17 cellular contexts compared by ENCODE assay signal in the genomic region with DNA sequence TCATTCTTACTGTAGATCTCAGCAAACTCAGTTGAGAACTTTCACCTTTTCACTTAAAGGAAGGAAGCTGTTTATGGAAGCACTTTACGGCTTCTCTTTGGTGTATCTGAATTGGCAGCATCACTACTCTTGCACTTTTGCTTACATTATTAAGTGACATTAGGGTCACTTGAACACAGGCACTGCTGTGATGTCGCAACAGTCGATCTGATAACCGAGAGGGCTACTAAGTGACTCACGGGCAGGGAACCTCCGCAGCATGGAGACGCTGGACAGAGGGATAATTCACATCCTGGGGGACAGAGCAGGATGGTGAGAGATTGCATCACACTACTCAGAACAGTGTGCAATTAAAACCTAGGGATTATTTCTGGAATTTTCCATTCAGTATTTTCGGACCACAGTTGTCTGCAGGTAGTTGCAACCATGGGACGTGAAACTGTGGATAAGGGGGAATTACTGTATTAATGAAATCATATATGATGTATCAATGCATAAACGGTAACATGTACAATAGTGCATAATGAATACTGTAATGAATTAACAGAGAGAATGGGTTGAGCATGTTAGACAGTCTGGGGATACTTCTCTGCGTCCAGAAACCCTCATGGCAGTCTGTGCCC. TPM values are rescaled to one million over a fixed set of nuclear protein-coding genes. Genes with fewer than 3 reads are reported as not detected.
DNase-seq lines count a peak whose midpoint lies in the region; ATAC-seq and TF ChIP-seq lines count a peak whose summit lies in the region.
"Had no signal": no experiment of that assay in that cellular context is flagged by ENCODE, and none has a peak within 500 bp of the region (broad histone marks: within the 10 kb centered on the region; RNA-seq: fewer than 3 reads in every experiment).

No MANE protein-coding gene starts in this region.

- no peaks in the 10 kb centered on the region for H3K9me3 ChIP-seq in right lobe of liver
- H3K9me3 ChIP-seq: heart left ventricle, SJCRH30 had no signal

- H3K4me1 ChIP-seq in right lobe of liver, result no peaks in the 10 kb centered on the region
- H3K4me1 ChIP-seq: heart left ventricle, SJCRH30 had no signal

- no peaks in the 10 kb centered on the region for H3K27me3 ChIP-seq in right lobe of liver
- H3K27me3 ChIP-seq: SJCRH30 had no signal

- no peak for TF ChIP-seq CTCF in AG10803 (conservative IDR thresholded peaks at IDR 0.05; ENCODE audit: low read length)
- no peak for TF ChIP-seq CTCF in right lobe of liver (IDR thresholded peaks at IDR 0.05)

- H3K36me3 ChIP-seq in right lobe of liver, result no peaks in the 10 kb centered on the region
- H3K36me3 ChIP-seq: heart left ventricle, SJCRH30 had no signal

- H3K27ac ChIP-seq in right lobe of liver, result no peak overlapping the region
- no peak overlapping the region for H3K27ac ChIP-seq in substantia nigra (ENCODE audit: low read depth, low read length, poor library complexity, severe bottlenecking)
- H3K27ac ChIP-seq: heart left ventricle, SJCRH30, VCaP had no signal

- H3K4me3 ChIP-seq in AG10803 (ENCODE audit: low read length) (no peak overlapping the region), right lobe of liver (no peak overlapping the region)
- H3K4me3 ChIP-seq: heart left ventricle, SJCRH30 had no signal

- no peak for TF ChIP-seq POLR2A in right lobe of liver (IDR thresholded peaks at IDR 0.05)

- intact Hi-C loops in right lobe of liver (cut with DNase I), result no loop called here

- peak; percentile 43 for DNase-seq in AG10803 (ENCODE audit: low read depth)
- DNase-seq in HT1080 (ENCODE audit: low read depth), result peak; percentile 25
- peak; percentile 75 for DNase-seq in amniotic epithelial cell (ENCODE audit: low read depth)
- DNase-seq in right lobe of liver, result peak in 1 of 3 donors; percentile 47
- no peak for DNase-seq in occipital lobe (lab: John Stamatoyannopoulos, UW)
- no peak for DNase-seq in activated CD4-positive, alpha-beta T cell treated with anti-CD3 and anti-CD28 coated beads, Interleukin-2, amount 50 U/mL, for 4 hours
- no peak for DNase-seq in substantia nigra (lab: John Stamatoyannopoulos, UW)
- no peak for DNase-seq in GM19240 (ENCODE audit: insufficient read length, low spot score)
- DNase-seq: activated CD8-positive, alpha-beta memory T cell treated with anti-CD3 and anti-CD28 coated beads, Interleukin-2, amount 50 U/mL, for 48 hours; effector memory CD8-positive, alpha-beta T cell; heart left ventricle; NCI-H1105; NCI-H510A treated with DMSO at 0.1 percent for 48 hours; nucleus accumbens; SJCRH30; stimulated activated CD4-positive, alpha-beta T cell treated with anti-CD3 and anti-CD28 coated beads, Interleukin-15, amount 100 ng/mL, for 24 hours had no signal

- 66% methylated on average over 11 of the region's 11 CpGs for WGBS in right lobe of liver (ENCODE audit: insufficient coverage, low coverage, low lambda C conversion rate, missing lambda C conversion rate)

- peak in 3 of 4 donors; percentile 55 to 87 (median 56) for ATAC-seq in right lobe of liver
- ATAC-seq: effector memory CD8-positive, alpha-beta T cell; heart left ventricle had no signal

RNA-seq across cellular contexts. Expression of a gene that starts 56.6 kb away (rescaled TPM):
- total RNA-seq in HT1080 (2014; rRNA removed; shearing (Covaris generic)), result not detected in 2 replicates
- not detected in 2 replicates for polyA plus RNA-seq in HT1080 (2015; cell fraction: cytosol; rRNA removed)
- 0.05 TPM in 1 of 2 replicates, not detected in the other for polyA plus RNA-seq in HT1080 (2015; cell fraction: nucleus; rRNA removed)
- total RNA-seq in right lobe of liver (under 1 TPM; 0.12 to 0.38 (median 0.27) TPM), occipital lobe (0.62 TPM)
- total RNA-seq: SJCRH30 had no signal

RNA-seq across cellular contexts. Expression of a gene that starts 59.9 kb away (rescaled TPM):
- 0.27 and 0.87 TPM in 2 replicates for total RNA-seq in HT1080 (2014; rRNA removed; shearing (Covaris generic))
- 2.8 and 3.0 TPM in 2 replicates for polyA plus RNA-seq in HT1080 (2015; cell fraction: cytosol; rRNA removed)
- 7.4 TPM in 2 replicates for polyA plus RNA-seq in HT1080 (2015; cell fraction: nucleus; rRNA removed)
- total RNA-seq in right lobe of liver (10 to 100 TPM in 4 of 6 experiments, 1 to 10 TPM in 2; 6.1 to 12.8 (median 10.9) TPM), occipital lobe (16.4 TPM)

Comparison
In these comparisons a context has a peak if more than half of its experiments do, and no peak if none do; other contexts are left out.
1. DNase-seq: peak in AG10803 (single experiment), HT1080 (single experiment) and amniotic epithelial cell (single experiment); none in occipital lobe (single experiment), activated CD4-positive, alpha-beta T cell treated with anti-CD3 and anti-CD28 coated beads, Interleukin-2, amount 50 U/mL, for 4 hours (0 of 2), substantia nigra (0 of 49) and GM19240 (single experiment).